ENCODE assay signal across 8 cellular contexts in the genomic region with DNA sequence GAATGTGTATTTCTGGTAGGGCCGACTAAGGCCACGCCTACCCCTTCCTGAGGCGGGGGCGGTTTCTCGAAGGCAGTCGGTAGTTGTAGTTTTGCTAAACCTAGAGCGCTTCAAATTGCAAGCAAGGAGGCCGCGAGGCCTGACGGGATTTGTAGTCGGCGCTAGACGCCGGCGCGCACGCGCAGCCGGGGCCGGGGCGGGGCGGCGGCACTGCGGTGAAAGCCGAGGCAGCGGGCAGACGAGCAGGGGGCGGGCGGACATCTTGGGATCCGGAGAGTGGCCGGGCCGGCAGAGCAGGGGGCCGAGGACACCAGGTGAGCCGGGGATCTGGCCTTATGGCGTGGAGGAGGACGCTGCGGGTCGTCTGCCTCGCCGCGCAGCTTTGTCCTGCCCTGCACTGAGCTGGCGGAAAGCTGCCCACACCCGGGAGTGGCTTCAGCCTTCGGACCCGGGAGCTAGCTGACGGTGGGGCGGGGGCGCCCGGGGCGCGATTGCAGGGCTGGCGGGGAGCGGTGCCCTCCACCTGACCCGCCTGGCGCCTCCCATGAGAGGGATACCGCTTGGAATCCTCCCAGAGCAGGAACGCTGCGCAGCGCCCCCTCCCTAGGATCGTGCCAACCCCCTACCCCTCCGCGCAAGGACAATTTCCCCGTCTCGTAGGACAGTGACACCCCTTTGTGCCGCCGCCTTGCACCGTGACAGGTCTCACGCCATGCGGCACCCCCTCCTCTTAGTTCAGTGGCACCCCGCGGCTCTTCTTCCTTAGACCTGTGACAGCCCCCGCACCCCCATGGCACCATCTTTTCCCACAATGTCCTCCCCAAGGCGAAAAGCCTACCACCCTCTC. TPM values are rescaled to one million over a fixed set of nuclear protein-coding genes. Genes with fewer than 3 reads are reported as not detected.
DNase-seq lines count a peak whose midpoint lies in the region; ATAC-seq, FAIRE-seq and TF ChIP-seq lines count a peak whose summit lies in the region.

A gene (plus strand): TSS at position 210 of the 847 bp plus-strand sequence. CDS start 2,139 bp downstream, outside the sequence.

- FAIRE-seq in urothelium cell line (lab: Jason Lieb, UNC), result no peak

- no peaks in the 10 kb centered on the region for H3K9me3 ChIP-seq in psoas muscle

- H3K36me3 ChIP-seq in psoas muscle (ENCODE audit: insufficient read depth in 1 of 2, low read depth in 1 of 2), result peaks cover 7 to 64% of the 10 kb centered on the region in 2 donors

- peak within 1 kb of the TSS; percentile 100 for H3K4me3 ChIP-seq in psoas muscle

- H3K27ac ChIP-seq in angular gyrus (ENCODE audit: low read depth, low read length) (peak within 1 kb of the TSS; percentile 98), psoas muscle (peak within 1 kb of the TSS; percentile 96)

- intact Hi-C loops in left ventricle myocardium superior (cut with micrococcal nuclease) (no loop called here), psoas muscle (cut with DNase I) (loop anchor here (1.0 to 10.0 kb wide), 4 partner anchors 10 to 160 kb away; a partner anchor contains a TSS)

- no peaks in the 10 kb centered on the region for H3K27me3 ChIP-seq in psoas muscle (ENCODE audit: insufficient read depth in 3 of 3, low read length in 2 of 3)

- 0 to 1% (median 0%) methylated on average over 54 to 73 of the region's 73 CpGs for WGBS in psoas muscle, 3 donors

- TF ChIP-seq CTCF in psoas muscle (IDR thresholded peaks at IDR 0.05), result no peak

- peak; percentile 90 to 97 for DNase-seq in NCI-H187 (lab: John Stamatoyannopoulos, UW)
- peak; percentile 95 to 99 (median 97) for DNase-seq in T-helper 2 cell
- DNase-seq in left ventricle myocardium superior, result peak; percentile 99
- DNase-seq in psoas muscle, result peak; percentile 98 to 99
- peak; percentile 97 for DNase-seq in urothelium cell line (ENCODE audit: low spot score)

- ATAC-seq in GM18498 (IDR thresholded peaks at IDR 0.05; ENCODE audit: unreplicated experiment) (peak; percentile 93), HG02938 (IDR thresholded peaks at IDR 0.05; ENCODE audit: unreplicated experiment) (peak; percentile 98), left ventricle myocardium superior (peak; percentile 91), psoas muscle (peak; percentile 90 to 93 (median 92))

- H3K4me1 ChIP-seq in psoas muscle, result peaks cover 36% of the 10 kb centered on the region

RNA-seq across cellular contexts. Expression of the gene that starts here (rescaled TPM):
- total RNA-seq in left ventricle myocardium superior, result 318 TPM
- 100 to 1,000 TPM; 157 to 178 (median 165) TPM for total RNA-seq in psoas muscle
- 100 to 1,000 TPM; 166 to 299 (median 285) TPM for polyA plus RNA-seq in psoas muscle

Comparison
In these comparisons a context has a peak if more than half of its experiments do, and no peak if none do; other contexts are left out.
1. Peak in every context shown above with its lines: DNase-seq, ATAC-seq, H3K4me3 ChIP-seq and H3K27ac ChIP-seq.